1 cellular context compared by ENCODE assay signal in genomic region chr2:43102366-43103092, GRCh38.
TF ChIP-seq lines count a peak whose summit lies in the region.

No MANE protein-coding gene starts in this region.

TF ChIP-seq in A549, 52 proteins besides CTCF, POLR2A, EP300 and RAD21 (continued from another document):
- TF ChIP-seq REST (IDR thresholded peaks at IDR 0.05) = no peak
- TF ChIP-seq, protein P1, sequence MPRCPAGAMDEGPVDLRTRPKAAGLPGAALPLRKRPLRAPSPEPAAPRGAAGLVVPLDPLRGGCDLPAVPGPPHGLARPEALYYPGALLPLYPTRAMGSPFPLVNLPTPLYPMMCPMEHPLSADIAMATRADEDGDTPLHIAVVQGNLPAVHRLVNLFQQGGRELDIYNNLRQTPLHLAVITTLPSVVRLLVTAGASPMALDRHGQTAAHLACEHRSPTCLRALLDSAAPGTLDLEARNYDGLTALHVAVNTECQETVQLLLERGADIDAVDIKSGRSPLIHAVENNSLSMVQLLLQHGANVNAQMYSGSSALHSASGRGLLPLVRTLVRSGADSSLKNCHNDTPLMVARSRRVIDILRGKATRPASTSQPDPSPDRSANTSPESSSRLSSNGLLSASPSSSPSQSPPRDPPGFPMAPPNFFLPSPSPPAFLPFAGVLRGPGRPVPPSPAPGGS (IDR thresholded peaks at IDR 0.05) = no peak
- TF ChIP-seq, protein P2, sequence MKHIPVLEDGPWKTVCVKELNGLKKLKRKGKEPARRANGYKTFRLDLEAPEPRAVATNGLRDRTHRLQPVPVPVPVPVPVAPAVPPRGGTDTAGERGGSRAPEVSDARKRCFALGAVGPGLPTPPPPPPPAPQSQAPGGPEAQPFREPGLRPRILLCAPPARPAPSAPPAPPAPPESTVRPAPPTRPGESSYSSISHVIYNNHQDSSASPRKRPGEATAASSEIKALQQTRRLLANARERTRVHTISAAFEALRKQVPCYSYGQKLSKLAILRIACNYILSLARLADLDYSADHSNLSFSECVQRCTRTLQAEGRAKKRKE (CRISPR knock-in tag; IDR thresholded peaks at IDR 0.05; ENCODE audit: low read depth) = no peak
- TF ChIP-seq FOXS1 (CRISPR knock-in tag; IDR thresholded peaks at IDR 0.05) = no peak
- no peak for TF ChIP-seq RNF2 (IDR thresholded peaks at IDR 0.05; ENCODE audit: borderline replicate concordance, low read depth)
- TF ChIP-seq BHLHE40 (IDR thresholded peaks at IDR 0.05; ENCODE audit: low read depth, low read length) = no peak
- no peak for TF ChIP-seq HDAC2 (IDR thresholded peaks at IDR 0.05)
TF ChIP-seq in A549: peak in this region for 0.
